Comparison of ENCODE assay signal across 9 cellular contexts in the genomic region with DNA sequence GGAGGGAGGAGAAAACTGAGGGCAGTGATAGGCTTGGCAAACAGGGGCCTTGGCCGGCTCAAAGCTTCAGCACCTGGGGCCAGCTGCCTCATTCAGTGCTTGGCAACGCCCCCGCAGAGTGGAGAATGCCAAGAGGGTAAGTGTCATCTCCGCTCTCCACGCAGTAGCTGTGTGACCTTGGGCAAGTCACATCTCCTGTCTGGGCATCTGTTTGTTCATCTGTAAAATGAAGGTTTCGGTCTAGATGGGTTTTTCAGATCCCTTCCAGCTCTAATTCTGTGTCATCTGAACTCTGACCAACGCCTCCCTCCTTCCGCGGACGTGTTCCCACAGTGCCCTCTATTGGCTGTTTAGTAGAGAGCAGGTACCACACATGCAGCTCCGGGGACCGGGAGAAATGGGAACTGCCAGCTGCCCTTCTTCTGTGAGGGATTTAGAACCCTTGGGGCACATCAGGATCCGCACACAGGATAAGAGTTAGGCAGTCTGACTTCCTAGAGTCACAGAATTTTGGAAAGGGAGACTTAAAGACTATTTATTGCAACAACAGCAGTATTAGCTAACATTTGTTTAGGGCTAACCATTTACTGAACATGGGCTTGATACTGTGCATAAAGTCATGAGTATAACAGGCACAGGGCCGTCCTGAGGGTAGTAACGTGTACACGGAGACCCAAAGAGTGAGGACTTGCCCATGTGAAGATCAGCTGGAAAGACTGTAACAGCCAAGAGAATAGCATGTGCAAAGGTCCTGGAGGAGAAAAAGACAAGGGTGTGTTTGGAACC. TPM values are rescaled to one million over a fixed set of nuclear protein-coding genes. Genes with fewer than 3 reads are reported as not detected.
A peak's percentile ranks its signal among the peaks of the same experiment; 100 is the strongest.
DNase-seq lines count a peak whose midpoint lies in the region; ATAC-seq, FAIRE-seq and TF ChIP-seq lines count a peak whose summit lies in the region.
"Had no signal": no experiment of that assay in that cellular context is flagged by ENCODE, and none has a peak within 500 bp of the region (broad histone marks: within the 10 kb centered on the region; RNA-seq: fewer than 3 reads in every experiment).

No MANE protein-coding gene starts in this region.

- H3K9me3 ChIP-seq in K562 (replicated peaks; ENCODE audit: control insufficient read depth, insufficient read depth, low read depth, low read length) (no peaks in the 10 kb centered on the region), keratinocyte (ENCODE audit: control insufficient read depth, low read depth, low read length) (no peaks in the 10 kb centered on the region)

- no peak for TF ChIP-seq POLR2A in K562 (conservative IDR thresholded peaks at IDR 0.05)

- H3K9ac ChIP-seq in K562 (ENCODE audit: insufficient read depth in 1 of 2, low read depth in 2 of 2, low read length in 2 of 2) (no peak overlapping the region), keratinocyte (ENCODE audit: control insufficient read depth, extremely low read depth, insufficient read depth, low read length) (no peak overlapping the region)

- POLR2A ChIA-PET in K562 (lab: Yijun Ruan, JAX) = interaction anchor here (0.9 to 1.5 kb wide), 3 partner anchors 13 to 393 kb away, joined by 3 read pairs; no protein-coding TSS in a partner anchor

- no TSS peak for BruUV-seq in K562 (replicated peaks; lab: Mats Ljungman, UMichigan)

- dilution Hi-C loops in keratinocyte (cut with MboI; ENCODE audit: extremely low pct_ligation_motif_present, low sequenced_read_pairs) = no loop called here

- H3K27ac ChIP-seq in K562 (ENCODE audit: extremely low read depth, low read depth, low read length) (no peak overlapping the region), keratinocyte (ENCODE audit: control insufficient read depth, insufficient read depth, low read length) (no peak overlapping the region)

- TF ChIP-seq CTCF in K562 (IDR thresholded peaks at IDR 0.05 in 2 of 3, conservative IDR thresholded peaks at IDR 0.05 in 1 of 3; ENCODE audit: insufficient read depth in 2 of 3, low read depth in 1 of 3, low read length in 3 of 3) (peak; percentile 84 to 90 (median 89)), keratinocyte (optimal IDR thresholded peaks at IDR 0.05 in 1 of 3, IDR thresholded peaks at IDR 0.05 in 1 of 3, conservative IDR thresholded peaks at IDR 0.05 in 1 of 3; ENCODE audit: extremely low read depth in 1 of 3, insufficient read depth in 2 of 3, low read length in 3 of 3) (peak; percentile 82 to 86 (median 85))

- H3K36me3 ChIP-seq in K562 (ENCODE audit: control insufficient read depth, insufficient read depth, low read length) = no peaks in the 10 kb centered on the region
- H3K36me3 ChIP-seq in keratinocyte (ENCODE audit: control insufficient read depth in 2 of 2, extremely low read depth in 1 of 2, insufficient read depth in 2 of 2, low read length in 2 of 2) = no peaks in the 10 kb centered on the region

- peak; percentile 44 for ATAC-seq in GM18519 (IDR thresholded peaks at IDR 0.05; ENCODE audit: low FRiP score, unreplicated experiment)
- peak; percentile 91 for ATAC-seq in K562

- intact Hi-C loops in K562 (cut with micrococcal nuclease) = loop anchor here (1.0 to 2.0 kb wide), 2 partner anchors 82 to 393 kb away; no protein-coding TSS in a partner anchor

- no peaks in the 10 kb centered on the region for H3K79me2 ChIP-seq in K562 (ENCODE audit: control insufficient read depth, insufficient read depth, low read length)
- no peaks in the 10 kb centered on the region for H3K79me2 ChIP-seq in keratinocyte (ENCODE audit: control insufficient read depth, insufficient read depth, low read length)

- H3K4me3 ChIP-seq in K562 (no peak overlapping the region), keratinocyte (ENCODE audit: control insufficient read depth in 2 of 3, extremely low read depth in 1 of 3, insufficient read depth in 2 of 3, low read depth in 1 of 3, low read length in 3 of 3) (no peak overlapping the region)

- FAIRE-seq in RCC 7860 (lab: Jason Lieb, UNC) (no peak), K562 (lab: Jason Lieb, UNC) (peak; percentile 84), keratinocyte (lab: Jason Lieb, UNC) (no peak)

- peak in 9 of 14 donors; percentile 0 to 26 (median 2) for DNase-seq in C1 segment of cervical spinal cord (lab: John Stamatoyannopoulos, UW)
- DNase-seq in Kasumi-1 (lab: John Stamatoyannopoulos, UW) = peak; percentile 31 to 45
- peak; percentile 24 for DNase-seq in RCC 7860 (ENCODE audit: low spot score)
- peak; percentile 68 to 74 (median 69) for DNase-seq in K562 (ENCODE audit: extremely low read depth in 1 of 4, low spot score in 3 of 4)
- peak; percentile 1 for DNase-seq in keratinocyte (ENCODE audit: low read depth, low spot score)
- DNase-seq in stimulated activated CD8-positive, alpha-beta memory T cell treated with anti-CD3 and anti-CD28 coated beads, Interleukin-2, amount 100 ng/mL, for 48 hours (ENCODE audit: low read depth in 2 of 2) = peak; percentile 2 to 5
- no peak for DNase-seq in mesenteric fat pad (ENCODE audit: low spot score)

- H3K4me1 ChIP-seq in K562 (replicated peaks in 1 of 2; ENCODE audit: control insufficient read depth in 2 of 2, insufficient read depth in 2 of 2, low read length in 2 of 2) (peaks cover 2 to 11% of the 10 kb centered on the region in 2 experiments; a peak in 3 of 5 replicates), keratinocyte (ENCODE audit: control insufficient read depth, extremely low read depth, insufficient read depth, low read length) (no peaks in the 10 kb centered on the region)

- H3K9me1 ChIP-seq in K562 (ENCODE audit: control insufficient read depth, insufficient read depth, low read length) (no peaks in the 10 kb centered on the region), keratinocyte (ENCODE audit: control insufficient read depth, extremely low read depth, insufficient read depth, low read length) (no peaks in the 10 kb centered on the region)

- TF ChIP-seq EP300 in K562 (IDR thresholded peaks at IDR 0.05; ENCODE audit: low read length) = no peak

- peak; percentile 51 to 81 for TF ChIP-seq RAD21 in K562 (CRISPR knock-in tag; conservative IDR thresholded peaks at IDR 0.05 in 1 of 2, IDR thresholded peaks at IDR 0.05 in 1 of 2)

- H4K20me1 ChIP-seq in K562 (replicated peaks; ENCODE audit: control insufficient read depth, insufficient read depth, low read length) = 0 out of 2 replicates have a peak, but pooled peaks cover 4% of the 10 kb centered on the region
- H4K20me1 ChIP-seq in keratinocyte (ENCODE audit: control insufficient read depth, extremely low read depth, insufficient read depth, low read length) = no peaks in the 10 kb centered on the region

- CTCF ChIA-PET in K562 (lab: Yijun Ruan, JAX; ENCODE audit: low intra/inter-chr PET ratio) = interaction anchor here (0.5 to 1.2 kb wide), 2 partner anchors 85 to 627 kb away, joined by 3 to 6 read pairs; no protein-coding TSS in a partner anchor

- in situ Hi-C loops in K562 (cut with MboI) = loop anchor here (5.0 to 10.0 kb wide), 2 partner anchors 393 to 696 kb away; no protein-coding TSS in a partner anchor

- H2AFZ ChIP-seq in K562 (ENCODE audit: low read depth, low read length) (no peak overlapping the region), keratinocyte (ENCODE audit: control insufficient read depth, low read length) (no peak overlapping the region)

- H3K27me3 ChIP-seq in K562 (ENCODE audit: control insufficient read depth in 2 of 2, insufficient read depth in 2 of 2, low read length in 2 of 2) (no peaks in the 10 kb centered on the region), keratinocyte (ENCODE audit: control insufficient read depth, extremely low read depth, insufficient read depth, low read length) (no peaks in the 10 kb centered on the region)

- H3K4me2 ChIP-seq in K562 (ENCODE audit: insufficient read depth, low read length) (no peak overlapping the region), keratinocyte (ENCODE audit: control insufficient read depth, extremely low read depth, insufficient read depth, low read depth, low read length) (no peak overlapping the region)

- WGBS in K562 (ENCODE audit: insufficient coverage, low coverage, missing lambda C conversion rate) = under 1% methylated on average over 16 of the region's 16 CpGs

RNA-seq across cellular contexts. Expression of gene GP2, which starts 26.8 kb away (rescaled TPM):
- total RNA-seq in K562 (2011; cell fraction: chromatin; rRNA removed; ENCODE audit: low replicate concordance) = not detected in 2 replicates
- total RNA-seq in K562 (2011; cell fraction: nucleolus; rRNA removed) = not detected in 2 replicates
- not detected in 2 replicates for total RNA-seq in K562 (2011; cell fraction: nucleoplasm; rRNA removed)
- total RNA-seq in K562 (2014; rRNA removed) = not detected in 2 replicates
- total RNA-seq in K562 (2014; rRNA removed; fragmentation: Illumina TruSeq; extraction: Trizol) = not detected in 2 replicates
- not detected in 2 replicates for total RNA-seq in K562 (2015; rRNA removed; fragmentation: Illumina TruSeq; extraction: Trizol)
- 5.9 and 6.1 TPM in 2 replicates for total RNA-seq in K562 (2021)
- polyA plus RNA-seq in K562 (2011; rRNA removed) = not detected in 2 replicates
- polyA plus RNA-seq in K562 (2011; cell fraction: cytosol; rRNA removed) = not detected in 2 replicates
- polyA plus RNA-seq in K562 (2011; cell fraction: nucleus; rRNA removed) = not detected in 2 replicates
- not detected in 2 replicates for polyA plus RNA-seq in K562 (2012)
- not detected in 2 replicates for polyA plus RNA-seq in K562 (2014; fragmentation: Illumina TruSeq; extraction: Trizol)
- polyA plus RNA-seq in K562 (2014; fragmentation: Nextera tagmentation; extraction: Ambion mirVana) = not detected
- not detected in 2 replicates for polyA plus RNA-seq in K562 (2014; rRNA removed)
- polyA minus RNA-seq in K562 (2011; rRNA and poly(A)+ RNA removed) = not detected in 2 replicates
- not detected in 2 replicates for polyA minus RNA-seq in K562 (2011; cell fraction: cytosol; rRNA and poly(A)+ RNA removed)
- polyA minus RNA-seq in K562 (2011; cell fraction: nucleus; rRNA and poly(A)+ RNA removed) = not detected in 2 replicates
- not detected in 3 replicates for polyA plus RNA-seq in keratinocyte
- polyA plus RNA-seq in keratinocyte (2011; ENCODE audit: low read depth) = not detected
- not detected in 2 replicates for polyA plus RNA-seq in keratinocyte (2011; cell fraction: cytosol; rRNA removed)
- not detected in 2 replicates for polyA plus RNA-seq in keratinocyte (2011; cell fraction: nucleus; rRNA removed)
- polyA plus RNA-seq in keratinocyte (2012; ENCODE audit: low replicate concordance) = not detected in 2 replicates
- not detected in 3 replicates for polyA minus RNA-seq in keratinocyte
- polyA minus RNA-seq in keratinocyte (2011; cell fraction: cytosol; rRNA and poly(A)+ RNA removed) = not detected
- not detected in 2 replicates for polyA minus RNA-seq in keratinocyte (2011; cell fraction: nucleus; rRNA and poly(A)+ RNA removed)
- 2.2 TPM for total RNA-seq in mesenteric fat pad
- total RNA-seq: pulmonary artery endothelial cell had no signal

RNA-seq across cellular contexts. Expression of gene UMOD, which starts 52.0 kb away (rescaled TPM):
- not detected in 2 replicates for total RNA-seq in K562 (2011; cell fraction: chromatin; rRNA removed; ENCODE audit: low replicate concordance)
- total RNA-seq in K562 (2011; cell fraction: nucleolus; rRNA removed) = not detected in 2 replicates
- total RNA-seq in K562 (2011; cell fraction: nucleoplasm; rRNA removed) = not detected in 2 replicates
- total RNA-seq in K562 (2014; rRNA removed) = not detected in 2 replicates
- not detected in 2 replicates for total RNA-seq in K562 (2014; rRNA removed; fragmentation: Illumina TruSeq; extraction: Trizol)
- total RNA-seq in K562 (2015; rRNA removed; fragmentation: Illumina TruSeq; extraction: Trizol) = not detected in 2 replicates
- total RNA-seq in K562 (2021) = not detected in 2 replicates
- not detected in 2 replicates for polyA plus RNA-seq in K562 (2011; rRNA removed)
- polyA plus RNA-seq in K562 (2011; cell fraction: cytosol; rRNA removed) = not detected in 2 replicates
- polyA plus RNA-seq in K562 (2011; cell fraction: nucleus; rRNA removed) = not detected in 2 replicates
- not detected in 2 replicates for polyA plus RNA-seq in K562 (2012)
- not detected in 2 replicates for polyA plus RNA-seq in K562 (2014; fragmentation: Illumina TruSeq; extraction: Trizol)
- not detected for polyA plus RNA-seq in K562 (2014; fragmentation: Nextera tagmentation; extraction: Ambion mirVana)
- polyA plus RNA-seq in K562 (2014; rRNA removed) = not detected in 2 replicates
- polyA minus RNA-seq in K562 (2011; rRNA and poly(A)+ RNA removed) = not detected in 2 replicates
- not detected in 2 replicates for polyA minus RNA-seq in K562 (2011; cell fraction: cytosol; rRNA and poly(A)+ RNA removed)
- polyA minus RNA-seq in K562 (2011; cell fraction: nucleus; rRNA and poly(A)+ RNA removed) = not detected in 2 replicates
- not detected in 3 replicates for polyA plus RNA-seq in keratinocyte
- polyA plus RNA-seq in keratinocyte (2011; ENCODE audit: low read depth) = not detected
- not detected in 2 replicates for polyA plus RNA-seq in keratinocyte (2011; cell fraction: cytosol; rRNA removed)
- not detected in 2 replicates for polyA plus RNA-seq in keratinocyte (2011; cell fraction: nucleus; rRNA removed)
- polyA plus RNA-seq in keratinocyte (2012; ENCODE audit: low replicate concordance) = not detected in 2 replicates
- not detected in 3 replicates for polyA minus RNA-seq in keratinocyte
- not detected for polyA minus RNA-seq in keratinocyte (2011; cell fraction: cytosol; rRNA and poly(A)+ RNA removed)
- polyA minus RNA-seq in keratinocyte (2011; cell fraction: nucleus; rRNA and poly(A)+ RNA removed) = not detected in 2 replicates
- total RNA-seq in mesenteric fat pad = not detected
- total RNA-seq: pulmonary artery endothelial cell had no signal
